Comparison of ENCODE assay signal across 1 cellular context in the genomic region with DNA sequence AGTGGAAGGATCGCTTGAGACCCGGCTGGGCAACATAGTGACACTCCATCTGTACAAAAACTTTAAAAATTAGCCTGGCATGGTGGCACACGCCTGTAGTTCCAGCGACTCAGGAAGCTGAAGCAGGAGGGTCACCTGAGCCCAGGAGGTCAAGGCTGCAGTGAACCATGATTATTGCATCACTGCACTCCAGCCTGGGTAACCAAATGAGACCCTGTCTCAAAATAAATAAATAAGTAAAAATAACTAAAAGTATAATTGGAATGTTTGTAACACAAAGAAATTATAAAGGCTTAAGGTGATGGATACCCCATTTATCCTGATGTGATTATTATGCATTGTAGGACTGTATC.
TF ChIP-seq lines count a peak whose summit lies in the region.

No MANE protein-coding gene starts in this region.

TF ChIP-seq in HepG2, 621 proteins besides CTCF, POLR2A, EP300 and RAD21 (continued from another document):
- TF ChIP-seq, protein P1, sequence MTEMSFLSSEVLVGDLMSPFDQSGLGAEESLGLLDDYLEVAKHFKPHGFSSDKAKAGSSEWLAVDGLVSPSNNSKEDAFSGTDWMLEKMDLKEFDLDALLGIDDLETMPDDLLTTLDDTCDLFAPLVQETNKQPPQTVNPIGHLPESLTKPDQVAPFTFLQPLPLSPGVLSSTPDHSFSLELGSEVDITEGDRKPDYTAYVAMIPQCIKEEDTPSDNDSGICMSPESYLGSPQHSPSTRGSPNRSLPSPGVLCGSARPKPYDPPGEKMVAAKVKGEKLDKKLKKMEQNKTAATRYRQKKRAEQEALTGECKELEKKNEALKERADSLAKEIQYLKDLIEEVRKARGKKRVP (CRISPR knock-in tag; IDR thresholded peaks at IDR 0.05): peak in 1 of 2 experiments; percentile 59; a peak in 1 of 4 replicates
- TF ChIP-seq CEBPG (CRISPR knock-in tag; IDR thresholded peaks at IDR 0.05) (peak; percentile 76), SETDB1 (CRISPR knock-in tag; IDR thresholded peaks at IDR 0.05; ENCODE audit: borderline replicate concordance) (no peak), ZNF747 (CRISPR knock-in tag; IDR thresholded peaks at IDR 0.05; ENCODE audit: borderline replicate concordance) (no peak), ZNF564 (CRISPR knock-in tag; IDR thresholded peaks at IDR 0.05) (no peak), NR2F6 (IDR thresholded peaks at IDR 0.05) (peak; percentile 64), NR2F6 (CRISPR knock-in tag; IDR thresholded peaks at IDR 0.05) (peak; percentile 86), TEAD2 (CRISPR knock-in tag; IDR thresholded peaks at IDR 0.05) (no peak), RARA (CRISPR knock-in tag; IDR thresholded peaks at IDR 0.05) (0 out of 2 replicates have a peak, but pooled peaks have one; percentile 61), NR2F1 (CRISPR knock-in tag; IDR thresholded peaks at IDR 0.05) (peak; percentile 48 to 60; a peak in 2 of 4 replicates), SMYD3 (CRISPR knock-in tag; IDR thresholded peaks at IDR 0.05) (no peak), ZNF326 (CRISPR knock-in tag; IDR thresholded peaks at IDR 0.05; ENCODE audit: borderline replicate concordance) (no peak), SALL1 (CRISPR knock-in tag; IDR thresholded peaks at IDR 0.05) (peak; percentile 16; the same call in 1 of the 2 replicates), CREB1 (IDR thresholded peaks at IDR 0.05) (no peak), CREB1 (CRISPR knock-in tag; IDR thresholded peaks at IDR 0.05) (no peak), NR2C2 (CRISPR knock-in tag; IDR thresholded peaks at IDR 0.05; ENCODE audit: borderline replicate concordance) (0 out of 2 replicates have a peak, but pooled peaks have one; percentile 37), CEBPB (IDR thresholded peaks at IDR 0.05; ENCODE audit: borderline replicate concordance, low read depth, low read length) (0 out of 2 replicates have a peak, but pooled peaks have one; percentile 22)
- TF ChIP-seq, protein P2, sequence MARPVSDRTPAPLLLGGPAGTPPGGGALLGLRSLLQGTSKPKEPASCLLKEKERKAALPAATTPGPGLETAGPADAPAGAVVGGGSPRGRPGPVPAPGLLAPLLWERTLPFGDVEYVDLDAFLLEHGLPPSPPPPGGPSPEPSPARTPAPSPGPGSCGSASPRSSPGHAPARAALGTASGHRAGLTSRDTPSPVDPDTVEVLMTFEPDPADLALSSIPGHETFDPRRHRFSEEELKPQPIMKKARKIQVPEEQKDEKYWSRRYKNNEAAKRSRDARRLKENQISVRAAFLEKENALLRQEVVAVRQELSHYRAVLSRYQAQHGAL (CRISPR knock-in tag; IDR thresholded peaks at IDR 0.05; ENCODE audit: not compliant biosample characterization): no peak
- TF ChIP-seq, protein P3, sequence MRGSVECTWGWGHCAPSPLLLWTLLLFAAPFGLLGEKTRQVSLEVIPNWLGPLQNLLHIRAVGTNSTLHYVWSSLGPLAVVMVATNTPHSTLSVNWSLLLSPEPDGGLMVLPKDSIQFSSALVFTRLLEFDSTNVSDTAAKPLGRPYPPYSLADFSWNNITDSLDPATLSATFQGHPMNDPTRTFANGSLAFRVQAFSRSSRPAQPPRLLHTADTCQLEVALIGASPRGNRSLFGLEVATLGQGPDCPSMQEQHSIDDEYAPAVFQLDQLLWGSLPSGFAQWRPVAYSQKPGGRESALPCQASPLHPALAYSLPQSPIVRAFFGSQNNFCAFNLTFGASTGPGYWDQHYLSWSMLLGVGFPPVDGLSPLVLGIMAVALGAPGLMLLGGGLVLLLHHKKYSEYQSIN (CRISPR knock-in tag; IDR thresholded peaks at IDR 0.05; ENCODE audit: borderline replicate concordance): no peak
- TF ChIP-seq, protein P4, sequence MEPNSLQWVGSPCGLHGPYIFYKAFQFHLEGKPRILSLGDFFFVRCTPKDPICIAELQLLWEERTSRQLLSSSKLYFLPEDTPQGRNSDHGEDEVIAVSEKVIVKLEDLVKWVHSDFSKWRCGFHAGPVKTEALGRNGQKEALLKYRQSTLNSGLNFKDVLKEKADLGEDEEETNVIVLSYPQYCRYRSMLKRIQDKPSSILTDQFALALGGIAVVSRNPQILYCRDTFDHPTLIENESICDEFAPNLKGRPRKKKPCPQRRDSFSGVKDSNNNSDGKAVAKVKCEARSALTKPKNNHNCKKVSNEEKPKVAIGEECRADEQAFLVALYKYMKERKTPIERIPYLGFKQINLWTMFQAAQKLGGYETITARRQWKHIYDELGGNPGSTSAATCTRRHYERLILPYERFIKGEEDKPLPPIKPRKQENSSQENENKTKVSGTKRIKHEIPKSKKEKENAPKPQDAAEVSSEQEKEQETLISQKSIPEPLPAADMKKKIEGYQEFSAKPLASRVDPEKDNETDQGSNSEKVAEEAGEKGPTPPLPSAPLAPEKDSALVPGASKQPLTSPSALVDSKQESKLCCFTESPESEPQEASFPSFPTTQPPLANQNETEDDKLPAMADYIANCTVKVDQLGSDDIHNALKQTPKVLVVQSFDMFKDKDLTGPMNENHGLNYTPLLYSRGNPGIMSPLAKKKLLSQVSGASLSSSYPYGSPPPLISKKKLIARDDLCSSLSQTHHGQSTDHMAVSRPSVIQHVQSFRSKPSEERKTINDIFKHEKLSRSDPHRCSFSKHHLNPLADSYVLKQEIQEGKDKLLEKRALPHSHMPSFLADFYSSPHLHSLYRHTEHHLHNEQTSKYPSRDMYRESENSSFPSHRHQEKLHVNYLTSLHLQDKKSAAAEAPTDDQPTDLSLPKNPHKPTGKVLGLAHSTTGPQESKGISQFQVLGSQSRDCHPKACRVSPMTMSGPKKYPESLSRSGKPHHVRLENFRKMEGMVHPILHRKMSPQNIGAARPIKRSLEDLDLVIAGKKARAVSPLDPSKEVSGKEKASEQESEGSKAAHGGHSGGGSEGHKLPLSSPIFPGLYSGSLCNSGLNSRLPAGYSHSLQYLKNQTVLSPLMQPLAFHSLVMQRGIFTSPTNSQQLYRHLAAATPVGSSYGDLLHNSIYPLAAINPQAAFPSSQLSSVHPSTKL (CRISPR knock-in tag; IDR thresholded peaks at IDR 0.05): peak; percentile 45; the same call in 1 of the 2 replicates
- TF ChIP-seq, protein P5, sequence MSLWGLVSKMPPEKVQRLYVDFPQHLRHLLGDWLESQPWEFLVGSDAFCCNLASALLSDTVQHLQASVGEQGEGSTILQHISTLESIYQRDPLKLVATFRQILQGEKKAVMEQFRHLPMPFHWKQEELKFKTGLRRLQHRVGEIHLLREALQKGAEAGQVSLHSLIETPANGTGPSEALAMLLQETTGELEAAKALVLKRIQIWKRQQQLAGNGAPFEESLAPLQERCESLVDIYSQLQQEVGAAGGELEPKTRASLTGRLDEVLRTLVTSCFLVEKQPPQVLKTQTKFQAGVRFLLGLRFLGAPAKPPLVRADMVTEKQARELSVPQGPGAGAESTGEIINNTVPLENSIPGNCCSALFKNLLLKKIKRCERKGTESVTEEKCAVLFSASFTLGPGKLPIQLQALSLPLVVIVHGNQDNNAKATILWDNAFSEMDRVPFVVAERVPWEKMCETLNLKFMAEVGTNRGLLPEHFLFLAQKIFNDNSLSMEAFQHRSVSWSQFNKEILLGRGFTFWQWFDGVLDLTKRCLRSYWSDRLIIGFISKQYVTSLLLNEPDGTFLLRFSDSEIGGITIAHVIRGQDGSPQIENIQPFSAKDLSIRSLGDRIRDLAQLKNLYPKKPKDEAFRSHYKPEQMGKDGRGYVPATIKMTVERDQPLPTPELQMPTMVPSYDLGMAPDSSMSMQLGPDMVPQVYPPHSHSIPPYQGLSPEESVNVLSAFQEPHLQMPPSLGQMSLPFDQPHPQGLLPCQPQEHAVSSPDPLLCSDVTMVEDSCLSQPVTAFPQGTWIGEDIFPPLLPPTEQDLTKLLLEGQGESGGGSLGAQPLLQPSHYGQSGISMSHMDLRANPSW (CRISPR knock-in tag; IDR thresholded peaks at IDR 0.05; ENCODE audit: borderline replicate concordance): no peak
- TF ChIP-seq, protein P6, sequence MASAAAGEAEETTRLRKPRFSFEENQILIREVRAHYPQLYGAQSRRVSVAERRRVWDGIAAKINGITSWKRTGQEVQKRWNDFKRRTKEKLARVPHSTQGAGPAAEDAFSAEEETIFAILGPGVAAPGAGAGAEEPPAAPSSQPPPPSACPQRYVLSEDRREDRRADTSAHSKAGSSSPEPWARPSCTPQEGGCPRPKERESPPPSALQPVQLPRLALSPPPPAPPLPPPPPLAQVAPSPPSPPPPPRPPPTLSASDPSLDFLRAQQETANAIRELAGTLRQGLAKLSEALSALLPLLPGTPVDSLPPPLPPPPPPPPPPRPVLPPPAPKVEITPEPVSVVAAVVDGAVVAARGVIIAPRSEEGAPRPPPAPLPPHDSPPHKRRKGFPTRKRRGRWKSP (CRISPR knock-in tag; IDR thresholded peaks at IDR 0.05): no peak
